ENCODE assay signal across 1 cellular context in genomic region chr1:167016090-167016750, GRCh38.
TF ChIP-seq lines count a peak whose summit lies in the region.

No MANE protein-coding gene starts in this region.

TF ChIP-seq in GM23338, 12 proteins besides CTCF, POLR2A, EP300 and RAD21 (continued from another document):
- TF ChIP-seq ZNF462 (CRISPR knock-in tag; IDR thresholded peaks at IDR 0.05), result no peak
- no peak for TF ChIP-seq EZH2 (IDR thresholded peaks at IDR 0.05; ENCODE audit: low read depth, unreplicated experiment)
- no peak for TF ChIP-seq CREB1 (CRISPR knock-in tag; IDR thresholded peaks at IDR 0.05; ENCODE audit: low read depth)
- TF ChIP-seq NANOG (IDR thresholded peaks at IDR 0.05; ENCODE audit: borderline replicate concordance), result no peak
TF ChIP-seq in GM23338: peak in this region for 0.
